ENCODE assay signal across 18 cellular contexts in genomic region chr7:104928721-104929400, GRCh38.
"Had no signal": no experiment of that assay in that cellular context is flagged by ENCODE, and none has a peak within 500 bp of the region (broad histone marks: within the 10 kb centered on the region; RNA-seq: fewer than 3 reads in every experiment).

No MANE protein-coding gene starts in this region.

- H3K27me3 Mint-ChIP-seq: stimulated activated naive B cell treated with anti-CD40 and anti-IgM and Interleukin-4, amounts not matched to agents 10 μg/mL and 1 μg/mL and 100 μg/mL, for 72 hours had no signal

- H3K9ac ChIP-seq: parathyroid adenoma had no signal

- DNase-seq: colonic mucosa; dermis blood vessel endothelial cell; erythroblast; heart left ventricle; hypothalamus; mammary epithelial cell; mucosa of descending colon; natural killer cell; spleen; stimulated activated CD4-positive, alpha-beta T cell treated with anti-CD3 and anti-CD28 coated beads, Interleukin-15, amount 100 ng/mL, for 24 hours; stimulated activated CD4-positive, alpha-beta T cell treated with anti-CD3 and anti-CD28 coated beads, Interleukin-1b, Interleukin-23, amount 100 ng/mL, for 48 hours; stimulated activated CD4-positive, alpha-beta T cell treated with anti-CD3 and anti-CD28 coated beads, Interleukin-4, amount 100 ng/mL, for 24 hours; stimulated activated naive B cell treated with anti-CD40 and anti-IgM and Interleukin-4, amounts not matched to agents 10 μg/mL and 1 μg/mL and 100 μg/mL, for 72 hours; trophoblast cell had no signal

- H3K4me1 Mint-ChIP-seq: natural killer cell had no signal

- H3K27ac Mint-ChIP-seq: natural killer cell; stimulated activated naive B cell treated with anti-CD40 and anti-IgM and Interleukin-4, amounts not matched to agents 10 μg/mL and 1 μg/mL and 100 μg/mL, for 72 hours had no signal

- ATAC-seq: left lobe of liver; mucosa of descending colon; natural killer cell; sciatic nerve; stimulated activated naive B cell treated with anti-CD40 and anti-IgM and Interleukin-4, amounts not matched to agents 10 μg/mL and 1 μg/mL and 100 μg/mL, for 72 hours had no signal

- H3K4me3 ChIP-seq: colonic mucosa, heart left ventricle, mucosa of descending colon, prostate gland, spleen had no signal

- H2AFZ ChIP-seq: parathyroid adenoma had no signal

- H3K36me3 Mint-ChIP-seq: natural killer cell; stimulated activated naive B cell treated with anti-CD40 and anti-IgM and Interleukin-4, amounts not matched to agents 10 μg/mL and 1 μg/mL and 100 μg/mL, for 72 hours had no signal

- H3K27ac ChIP-seq: colonic mucosa, heart left ventricle, parathyroid adenoma, prostate gland had no signal

- H3K36me3 ChIP-seq: colonic mucosa, heart left ventricle, prostate gland, spleen had no signal

- H3K4me3 Mint-ChIP-seq: natural killer cell; stimulated activated naive B cell treated with anti-CD40 and anti-IgM and Interleukin-4, amounts not matched to agents 10 μg/mL and 1 μg/mL and 100 μg/mL, for 72 hours had no signal

- H3K27me3 ChIP-seq: colonic mucosa, heart left ventricle, spleen had no signal

- H3K79me2 ChIP-seq: parathyroid adenoma had no signal

- H3K4me1 ChIP-seq: prostate gland had no signal

- H3K9me3 ChIP-seq: colonic mucosa, heart left ventricle, mucosa of descending colon, prostate gland, spleen had no signal

- H3K9me3 Mint-ChIP-seq: natural killer cell; stimulated activated naive B cell treated with anti-CD40 and anti-IgM and Interleukin-4, amounts not matched to agents 10 μg/mL and 1 μg/mL and 100 μg/mL, for 72 hours had no signal
